Comparison of ENCODE assay signal across 8 cellular contexts in the genomic region with DNA sequence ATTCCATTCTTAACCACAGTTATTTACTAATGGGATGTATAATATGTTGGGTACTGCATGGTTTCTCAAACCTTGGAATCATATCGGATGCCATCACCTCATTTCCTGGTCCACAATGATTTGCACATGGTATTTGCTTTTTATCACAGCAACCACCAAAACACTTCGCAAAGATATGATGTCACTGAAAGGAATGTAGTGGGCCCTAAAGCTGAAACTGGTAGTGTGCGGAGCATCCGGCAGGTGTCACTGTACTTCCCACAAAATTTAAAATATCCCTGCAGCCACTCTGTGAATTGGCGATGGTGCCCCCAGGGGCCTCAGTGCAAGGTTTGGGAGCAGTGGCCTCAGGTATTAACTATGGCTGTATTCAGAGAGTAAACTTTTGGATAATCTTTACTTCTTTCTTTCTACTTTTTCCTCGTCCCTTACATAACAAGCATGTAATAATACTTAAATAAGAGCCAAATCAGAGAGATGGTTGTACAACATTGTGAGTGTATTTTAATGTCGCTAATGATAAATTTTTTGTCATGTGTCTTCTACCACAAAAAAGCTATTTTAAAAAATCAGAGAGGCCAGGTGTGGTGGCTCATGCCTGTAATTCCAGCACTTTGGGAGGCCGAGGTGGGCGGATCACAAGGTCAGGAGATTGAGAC.
A peak's percentile ranks its signal among the peaks of the same experiment; 100 is the strongest.
DNase-seq lines count a peak whose midpoint lies in the region; ATAC-seq and TF ChIP-seq lines count a peak whose summit lies in the region.

No MANE protein-coding gene starts in this region.

- H3K23ac ChIP-seq in neuronal stem cell (ENCODE audit: low read depth, low read length, poor library complexity): no peak overlapping the region

- H3K14ac ChIP-seq in neuronal stem cell (ENCODE audit: low read length): no peak overlapping the region

- no peak overlapping the region for H3K18ac ChIP-seq in neuronal stem cell (ENCODE audit: low read length)

- no peaks in the 10 kb centered on the region for H3K79me2 ChIP-seq in ACC112 (ENCODE audit: control insufficient read depth, insufficient read depth, low read length, unreplicated experiment)

- DNase-seq in NT2/D1 (ENCODE audit: low read depth, low spot score) (peak; percentile 27), epithelial cell of prostate (ENCODE audit: low read depth, low spot score) (peak; percentile 27), neuronal stem cell (ENCODE audit: low spot score) (peak; percentile 27), NCI-H1930 (lab: John Stamatoyannopoulos, UW) (no peak)

- no peak overlapping the region for H2BK120ac ChIP-seq in neuronal stem cell (ENCODE audit: low read depth, low read length)

- no peaks in the 10 kb centered on the region for H3K9me3 ChIP-seq in NT2/D1 (ENCODE audit: insufficient read depth, low read length)
- no peaks in the 10 kb centered on the region for H3K9me3 ChIP-seq in neuronal stem cell (replicated peaks in 1 of 2; ENCODE audit: control insufficient read depth in 2 of 2, insufficient read depth in 1 of 2, low read depth in 1 of 2, low read length in 2 of 2)

- H2AFZ ChIP-seq in ACC112 (ENCODE audit: low read length, unreplicated experiment) (no peak overlapping the region), neuronal stem cell (ENCODE audit: low read length) (no peak overlapping the region)

- no peak overlapping the region for H3K4me2 ChIP-seq in neuronal stem cell (ENCODE audit: insufficient read depth, low read length, poor library complexity, severe bottlenecking)

- no peak overlapping the region for H2BK5ac ChIP-seq in neuronal stem cell (ENCODE audit: low read length)

- peak overlapping the region; percentile 35; the same call in 1 of the 2 replicates for H3K27ac ChIP-seq in ACC112 (ENCODE audit: low read depth, low read length)
- H3K27ac ChIP-seq in epithelial cell of prostate: no peak overlapping the region
- H3K27ac ChIP-seq in neuronal stem cell (replicated peaks; ENCODE audit: low read length): no peak overlapping the region

- no peak overlapping the region for H2BK12ac ChIP-seq in neuronal stem cell (ENCODE audit: low read length)

- WGBS in neuronal stem cell (ENCODE audit: extremely low coverage in 2 of 2, insufficient read length in 2 of 2, insufficient replicate concordance in 1 of 2), 2 donors: no CpG with 5 or more reads among the region's 9 CpGs

- no peak overlapping the region for H3K4ac ChIP-seq in neuronal stem cell (ENCODE audit: low read length)

- H3K9ac ChIP-seq in NT2/D1 (ENCODE audit: insufficient read length, low read depth): no peak overlapping the region
- no peak overlapping the region for H3K9ac ChIP-seq in neuronal stem cell (ENCODE audit: low read depth, low read length, poor library complexity)

- H2BK15ac ChIP-seq in neuronal stem cell (ENCODE audit: low read length): no peak overlapping the region

- H3K79me1 ChIP-seq in neuronal stem cell (ENCODE audit: low read depth, low read length): no peaks in the 10 kb centered on the region

- ATAC-seq in GM21825 (IDR thresholded peaks at IDR 0.05; ENCODE audit: unreplicated experiment) (no peak), HG03565 (IDR thresholded peaks at IDR 0.05; ENCODE audit: unreplicated experiment) (no peak)

- peak; percentile 46; the same call in 1 of the 2 replicates for TF ChIP-seq CTCF in GM12875 (IDR thresholded peaks at IDR 0.05; ENCODE audit: borderline replicate concordance, insufficient read depth, low read depth, low read length)

- no peak overlapping the region for H3K4me3 ChIP-seq in ACC112 (ENCODE audit: low read depth, low read length)
- no peak overlapping the region for H3K4me3 ChIP-seq in GM12875 (ENCODE audit: low read depth, low read length)
- H3K4me3 ChIP-seq in NT2/D1 (ENCODE audit: insufficient read length, low read depth): no peak overlapping the region
- H3K4me3 ChIP-seq in neuronal stem cell (ENCODE audit: low read length in 2 of 2): no peak overlapping the region

- no peak overlapping the region for H2AK5ac ChIP-seq in neuronal stem cell (ENCODE audit: low read depth, low read length)

- no peak overlapping the region for H4K91ac ChIP-seq in neuronal stem cell (ENCODE audit: low read depth, low read length, poor library complexity)

- H3K27me3 ChIP-seq in ACC112 (ENCODE audit: insufficient read depth, low read length) (peaks cover 31% of the 10 kb centered on the region), NT2/D1 (ENCODE audit: insufficient read depth, insufficient read length) (no peaks in the 10 kb centered on the region), neuronal stem cell (ENCODE audit: control insufficient read depth in 3 of 3, insufficient read depth in 3 of 3, low read depth in 1 of 3, low read length in 3 of 3) (no peaks in the 10 kb centered on the region)

- H3K36me3 ChIP-seq in ACC112 (ENCODE audit: insufficient read depth, low read length) (no peaks in the 10 kb centered on the region), NT2/D1 (ENCODE audit: insufficient read depth, insufficient read length, low read length) (no peaks in the 10 kb centered on the region), neuronal stem cell (replicated peaks in 1 of 2; ENCODE audit: control insufficient read depth in 2 of 2, insufficient read depth in 2 of 2, low read length in 2 of 2) (no peaks in the 10 kb centered on the region)

- no peak overlapping the region for H4K8ac ChIP-seq in neuronal stem cell (ENCODE audit: low read depth, low read length)

- H3K4me1 ChIP-seq in ACC112 (ENCODE audit: control insufficient read depth, insufficient read depth, low read length, unreplicated experiment) (no peaks in the 10 kb centered on the region), NT2/D1 (ENCODE audit: insufficient read depth, insufficient read length) (peaks cover 3% of the 10 kb centered on the region), neuronal stem cell (ENCODE audit: control insufficient read depth in 2 of 2, insufficient read depth in 1 of 2, low read depth in 1 of 2, low read length in 2 of 2) (no peaks in the 10 kb centered on the region)

Comparison
In these comparisons a context has a peak if more than half of its experiments do, and no peak if none do; other contexts are left out.
1. DNase-seq: peak in NT2/D1 (single experiment), epithelial cell of prostate (single experiment) and neuronal stem cell (single experiment); none in NCI-H1930 (0 of 2).